Comparison of ENCODE assay signal across 15 cellular contexts in the genomic region with DNA sequence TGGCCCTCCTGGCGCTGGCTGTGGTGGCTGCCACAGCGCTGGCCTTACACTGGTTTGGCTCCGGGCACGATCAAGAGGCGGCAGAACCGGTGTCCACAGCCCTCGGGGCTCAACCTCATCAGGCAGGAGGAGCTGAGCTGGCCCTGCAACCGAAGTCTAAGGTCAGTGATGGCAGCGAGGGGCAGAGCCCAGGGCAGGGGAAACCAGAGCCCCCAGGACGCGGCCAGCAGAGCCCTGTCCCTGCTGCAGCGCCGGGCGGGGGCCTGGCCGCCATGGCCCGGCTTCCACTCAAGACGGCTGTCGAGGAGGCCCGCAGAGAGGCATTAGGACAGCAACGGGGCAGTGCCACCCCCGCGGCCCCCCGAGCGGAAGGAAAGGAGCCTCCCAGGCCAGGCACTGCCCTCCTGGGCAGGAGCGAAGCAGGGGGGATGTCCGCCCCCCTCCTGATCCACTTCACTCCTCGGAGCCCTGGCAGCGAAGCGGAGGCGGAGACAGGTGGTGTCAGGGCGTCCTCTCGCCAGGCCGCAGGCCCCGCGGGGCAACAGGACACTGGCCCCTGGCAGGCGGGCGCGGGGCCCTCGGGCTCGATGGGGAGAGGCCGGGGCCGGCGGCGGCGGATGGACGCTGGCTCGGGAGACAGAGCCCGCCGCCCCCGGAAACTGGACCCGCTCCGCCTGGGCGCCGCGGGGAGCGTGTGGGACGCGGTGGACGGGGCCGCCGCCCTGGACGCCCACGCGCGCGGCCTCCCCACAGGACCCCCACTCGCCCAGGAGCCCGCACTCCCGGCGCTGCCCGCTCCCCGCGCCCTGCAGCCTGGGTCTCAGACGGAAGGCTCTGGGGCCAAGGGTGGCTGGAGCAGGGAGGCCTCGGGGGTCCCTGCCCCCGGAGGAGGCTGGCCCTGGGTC. TPM values are rescaled to one million over a fixed set of nuclear protein-coding genes. Genes with fewer than 3 reads are reported as not detected.
DNase-seq lines count a peak whose midpoint lies in the region; ATAC-seq and TF ChIP-seq lines count a peak whose summit lies in the region.
"Had no signal": no experiment of that assay in that cellular context is flagged by ENCODE, and none has a peak within 500 bp of the region (broad histone marks: within the 10 kb centered on the region; RNA-seq: fewer than 3 reads in every experiment).

No MANE protein-coding gene starts in this region.

- DNase-seq in activated CD4-positive, alpha-beta T cell treated with anti-CD3 and anti-CD28 coated beads, Interleukin-2, amount 10 ng/mL, durations not matched to agents 7 days and 5 days = no peak
- no peak for DNase-seq in activated CD4-positive, alpha-beta T cell treated with anti-CD3 and anti-CD28 coated beads for 48 hours
- DNase-seq in Panc1 (ENCODE audit: low read depth, low spot score) (no peak), endodermal cell (peak; percentile 45), spleen (peak; percentile 84), anterior cingulate cortex (lab: John Stamatoyannopoulos, UW) (no peak), NCI-H1436 (lab: John Stamatoyannopoulos, UW) (no peak)
- DNase-seq: HFFc6, NCI-H2029 treated with DMSO at 0.1 percent for 48 hours, NCI-H748 treated with DMSO at 0.1 percent for 48 hours, RPMI8226 had no signal

- TF ChIP-seq CTCF in Panc1 (IDR thresholded peaks at IDR 0.05) (no peak), endodermal cell (conservative IDR thresholded peaks at IDR 0.05) (no peak), spleen (IDR thresholded peaks at IDR 0.05 in 8 of 11, conservative IDR thresholded peaks at IDR 0.05 in 3 of 11) (no peak)

- H3K4me3 ChIP-seq in Panc1 (ENCODE audit: low read depth in 2 of 2, low read length in 2 of 2) = no peak overlapping the region
- no peak overlapping the region for H3K4me3 ChIP-seq in endodermal cell (ENCODE audit: low read length)
- H3K4me3 ChIP-seq in spleen = no peak overlapping the region

- H3K9ac ChIP-seq in endodermal cell (ENCODE audit: extremely low read depth, low read length, poor library complexity, severe bottlenecking) = no peak overlapping the region

- intact Hi-C loops in Panc1 (cut with micrococcal nuclease; ENCODE audit: unreplicated experiment) (no loop called here), spleen (cut with DNase I; ENCODE audit: low total_unique reads) (no loop called here)

- TF ChIP-seq POLR2A in spleen (IDR thresholded peaks at IDR 0.05) = no peak

- CTCF ChIA-PET in activated CD4-positive, alpha-beta T cell treated with anti-CD3 and anti-CD28 coated beads, Interleukin-2, amount 10 ng/mL, durations not matched to agents 7 days and 5 days (lab: Charles Lee) = interaction anchor here (1.0 to 5.0 kb wide), 6 partner anchors 12 to 29 kb away, joined by 3 to 64 read pairs (median 15); a partner anchor contains a TSS
- CTCF ChIA-PET in Panc1 (lab: Charles Lee) = no interaction called here

- peak overlapping the region; percentile 92 for H3K27ac Mint-ChIP-seq in activated CD4-positive, alpha-beta T cell treated with anti-CD3 and anti-CD28 coated beads, Interleukin-2, amount 10 ng/mL, durations not matched to agents 7 days and 5 days
- H3K27ac Mint-ChIP-seq in endodermal cell = no peak overlapping the region
- H3K27ac Mint-ChIP-seq: HFFc6 had no signal

- peaks cover 14% of the 10 kb centered on the region for H3K4me1 ChIP-seq in Panc1 (ENCODE audit: control insufficient read depth, insufficient read depth, low read length)
- no peaks in the 10 kb centered on the region for H3K4me1 ChIP-seq in endodermal cell (ENCODE audit: control insufficient read depth, insufficient read depth, low read length)
- peaks cover 20 to 93% (median 57%) of the 10 kb centered on the region in 6 donors for H3K4me1 ChIP-seq in spleen

- peaks cover 15% of the 10 kb centered on the region for H3K36me3 Mint-ChIP-seq in activated CD4-positive, alpha-beta T cell treated with anti-CD3 and anti-CD28 coated beads, Interleukin-2, amount 10 ng/mL, durations not matched to agents 7 days and 5 days (ENCODE audit: low read depth)
- no peaks in the 10 kb centered on the region for H3K36me3 Mint-ChIP-seq in endodermal cell (ENCODE audit: low read depth)

- H3K27me3 ChIP-seq in Panc1 (ENCODE audit: control insufficient read depth, insufficient read depth, low read length) (no peaks in the 10 kb centered on the region), endodermal cell (ENCODE audit: control insufficient read depth, insufficient read depth, low read length, poor library complexity, severe bottlenecking) (peaks cover 14% of the 10 kb centered on the region), spleen (replicated peaks in 1 of 7) (peaks cover 0 to 34% (median 14%) of the 10 kb centered on the region in 7 donors)

- H3K4me1 Mint-ChIP-seq in activated CD4-positive, alpha-beta T cell treated with anti-CD3 and anti-CD28 coated beads, Interleukin-2, amount 10 ng/mL, durations not matched to agents 7 days and 5 days = peaks cover 54% of the 10 kb centered on the region
- peaks cover 3% of the 10 kb centered on the region for H3K4me1 Mint-ChIP-seq in endodermal cell

- BruUV-seq in Panc1 (replicated peaks; lab: Mats Ljungman, UMichigan) = no TSS peak

- H3K9me3 Mint-ChIP-seq in activated CD4-positive, alpha-beta T cell treated with anti-CD3 and anti-CD28 coated beads, Interleukin-2, amount 10 ng/mL, durations not matched to agents 7 days and 5 days = no peaks in the 10 kb centered on the region
- no peaks in the 10 kb centered on the region for H3K9me3 Mint-ChIP-seq in endodermal cell
- H3K9me3 Mint-ChIP-seq: HFFc6 had no signal

- in situ Hi-C loops in Panc1 (cut with HindIII; ENCODE audit: low pct_unique_long_range_greater_than_20kb, low sequenced_read_pairs) = no loop called here

- no peak for ATAC-seq in Panc1
- no peak for ATAC-seq in GM21381 (IDR thresholded peaks at IDR 0.05; ENCODE audit: unreplicated experiment)

- H3K4me3 Mint-ChIP-seq in activated CD4-positive, alpha-beta T cell treated with anti-CD3 and anti-CD28 coated beads, Interleukin-2, amount 10 ng/mL, durations not matched to agents 7 days and 5 days = peak overlapping the region; percentile 63
- H3K4me3 Mint-ChIP-seq in endodermal cell = no peak overlapping the region
- H3K4me3 Mint-ChIP-seq: HFFc6 had no signal

- H3K9me3 ChIP-seq in Panc1 (ENCODE audit: control insufficient read depth, insufficient read depth, low read depth, low read length) (no peaks in the 10 kb centered on the region), endodermal cell (ENCODE audit: control insufficient read depth, low read length) (no peaks in the 10 kb centered on the region), spleen (no peaks in the 10 kb centered on the region)

- 95 to 96% methylated on average over 66 to 75 of the region's 76 CpGs for WGBS in endodermal cell (ENCODE audit: insufficient coverage in 1 of 2, insufficient read length in 1 of 2), 2 experiments
- 71 to 88% (median 83%) methylated on average over 41 to 76 of the region's 76 CpGs for WGBS in spleen, 5 donors

- peak overlapping the region; percentile 68; the same call in 1 of the 2 replicates for H3K27ac ChIP-seq in Panc1 (ENCODE audit: low read length)
- H3K27ac ChIP-seq in endodermal cell (ENCODE audit: low read depth, low read length) = no peak overlapping the region
- peak overlapping the region in 2 of 8 donors; percentile 99 for H3K27ac ChIP-seq in spleen

- H3K36me3 ChIP-seq in Panc1 (ENCODE audit: control insufficient read depth, insufficient read depth, low read length) (no peaks in the 10 kb centered on the region), endodermal cell (ENCODE audit: control insufficient read depth, insufficient read depth, low read length) (no peaks in the 10 kb centered on the region), spleen (no peaks in the 10 kb centered on the region)

- H3K27me3 Mint-ChIP-seq in activated CD4-positive, alpha-beta T cell treated with anti-CD3 and anti-CD28 coated beads, Interleukin-2, amount 10 ng/mL, durations not matched to agents 7 days and 5 days = no peaks in the 10 kb centered on the region
- peaks cover 13% of the 10 kb centered on the region for H3K27me3 Mint-ChIP-seq in endodermal cell (ENCODE audit: insufficient read depth)

- POLR2A ChIA-PET in activated CD4-positive, alpha-beta T cell treated with anti-CD3 and anti-CD28 coated beads, Interleukin-2, amount 10 ng/mL, durations not matched to agents 7 days and 5 days (lab: Charles Lee) = interaction anchor here (0.6 to 1.7 kb wide), 4 partner anchors 21 to 74 kb away, joined by 3 to 6 read pairs (median 4); a partner anchor contains a TSS
- POLR2A ChIA-PET in Panc1 (lab: Charles Lee) = no interaction called here

RNA-seq across cellular contexts. Expression of a gene that starts 0.9 kb away (rescaled TPM):
- 10 to 100 TPM; 15.6 to 16.0 TPM for total RNA-seq in activated CD4-positive, alpha-beta T cell treated with anti-CD3 and anti-CD28 coated beads, Interleukin-2, amount 10 ng/mL, durations not matched to agents 7 days and 5 days
- total RNA-seq in Panc1 (2021; ENCODE audit: unreplicated experiment) (1.8 TPM), endodermal cell (not detected), spleen (1 to 10 TPM; 2.6 to 5.0 (median 3.4) TPM)
- polyA plus RNA-seq in Panc1 (2012; ENCODE audit: insufficient read length) = 0.65 TPM
- not detected for polyA plus RNA-seq in endodermal cell (2013, experiment 1 of 2)
- polyA plus RNA-seq in endodermal cell (2013, experiment 2 of 2) = not detected
- polyA plus RNA-seq in spleen = 1 to 10 TPM; 2.6 to 3.8 (median 3.5) TPM
- total RNA-seq: lung microvascular endothelial cell had no signal

RNA-seq across cellular contexts. Expression of a gene that starts 16.1 kb away (rescaled TPM):
- under 1 TPM in 1 of 2 experiments, not detected in 1; 0.87 TPM for total RNA-seq in activated CD4-positive, alpha-beta T cell treated with anti-CD3 and anti-CD28 coated beads, Interleukin-2, amount 10 ng/mL, durations not matched to agents 7 days and 5 days
- total RNA-seq in Panc1 (2021; ENCODE audit: unreplicated experiment) = not detected
- 1.7 TPM for polyA plus RNA-seq in Panc1 (2012; ENCODE audit: insufficient read length)
- under 1 TPM; 0.70 to 0.91 TPM for total RNA-seq in endodermal cell
- not detected for polyA plus RNA-seq in endodermal cell (2013, experiment 1 of 2)
- polyA plus RNA-seq in endodermal cell (2013, experiment 2 of 2) = 0.83 TPM
- total RNA-seq in spleen = 1 to 10 TPM in 1 of 7 donors, not detected in 6; 3.0 TPM
- under 1 TPM in 1 of 3 donors, not detected in 2; 0.50 TPM for polyA plus RNA-seq in spleen
- total RNA-seq: HFFc6, lung microvascular endothelial cell, sciatic nerve had no signal
- polyA plus RNA-seq: AG04450 had no signal

RNA-seq across cellular contexts. Expression of a gene that starts 16.8 kb away (rescaled TPM):
- total RNA-seq in activated CD4-positive, alpha-beta T cell treated with anti-CD3 and anti-CD28 coated beads, Interleukin-2, amount 10 ng/mL, durations not matched to agents 7 days and 5 days = 100 to 1,000 TPM in 1 of 2 experiments, 10 to 100 TPM in 1; 92.2 to 126 TPM
- total RNA-seq in Panc1 (2021; ENCODE audit: unreplicated experiment) (56.0 TPM), endodermal cell (1 to 10 TPM; 1.2 to 2.1 TPM), spleen (100 to 1,000 TPM in 6 of 7 donors, 10 to 100 TPM in 1; 73.7 to 284 (median 152) TPM)
- 99.6 TPM for polyA plus RNA-seq in Panc1 (2012; ENCODE audit: insufficient read length)
- 1.3 TPM for polyA plus RNA-seq in endodermal cell (2013, experiment 1 of 2)
- 1.2 TPM for polyA plus RNA-seq in endodermal cell (2013, experiment 2 of 2)
- 100 to 1,000 TPM in 1 of 3 donors, 10 to 100 TPM in 2; 88.3 to 166 (median 92.3) TPM for polyA plus RNA-seq in spleen

RNA-seq across cellular contexts. Expression of a gene that starts 21.2 kb away (rescaled TPM):
- 10 to 100 TPM in 1 of 2 experiments, 1 to 10 TPM in 1; 2.8 to 10.5 TPM for total RNA-seq in activated CD4-positive, alpha-beta T cell treated with anti-CD3 and anti-CD28 coated beads, Interleukin-2, amount 10 ng/mL, durations not matched to agents 7 days and 5 days
- 14.2 TPM for total RNA-seq in Panc1 (2021; ENCODE audit: unreplicated experiment)
- polyA plus RNA-seq in Panc1 (2012; ENCODE audit: insufficient read length) = 14.0 TPM
- 1 to 10 TPM in 1 of 2 donors, under 1 TPM in 1; 0.89 to 2.3 TPM for total RNA-seq in endodermal cell
- 2.3 TPM for polyA plus RNA-seq in endodermal cell (2013, experiment 1 of 2)
- 0.91 TPM for polyA plus RNA-seq in endodermal cell (2013, experiment 2 of 2)
- total RNA-seq in spleen = 1 to 10 TPM in 6 of 7 donors, not detected in 1; 1.2 to 7.4 (median 5.0) TPM
- polyA plus RNA-seq in spleen = 10 to 100 TPM in 2 of 3 donors, 1 to 10 TPM in 1; 4.4 to 12.7 (median 12.0) TPM

RNA-seq across cellular contexts. Expression of a gene that starts 31.6 kb away (rescaled TPM):
- total RNA-seq in activated CD4-positive, alpha-beta T cell treated with anti-CD3 and anti-CD28 coated beads, Interleukin-2, amount 10 ng/mL, durations not matched to agents 7 days and 5 days = 100 to 1,000 TPM; 107 to 113 TPM
- total RNA-seq in Panc1 (2021; ENCODE audit: unreplicated experiment) (18.4 TPM), endodermal cell (100 to 1,000 TPM in 1 of 2 donors, 10 to 100 TPM in 1; 83.5 to 105 TPM), spleen (10 to 100 TPM; 25.0 to 46.4 (median 31.5) TPM)
- 19.9 TPM for polyA plus RNA-seq in Panc1 (2012; ENCODE audit: insufficient read length)
- 58.2 TPM for polyA plus RNA-seq in endodermal cell (2013, experiment 1 of 2)
- 46.6 TPM for polyA plus RNA-seq in endodermal cell (2013, experiment 2 of 2)
- polyA plus RNA-seq in spleen = 10 to 100 TPM; 23.6 to 55.3 (median 37.0) TPM

Comparison
In these comparisons a context has a peak if more than half of its experiments do, and no peak if none do; other contexts are left out.
1. DNase-seq: peak in endodermal cell (single experiment) and spleen (single experiment); none in activated CD4-positive, alpha-beta T cell treated with anti-CD3 and anti-CD28 coated beads, Interleukin-2, amount 10 ng/mL, durations not matched to agents 7 days and 5 days (single experiment), activated CD4-positive, alpha-beta T cell treated with anti-CD3 and anti-CD28 coated beads for 48 hours (single experiment), Panc1 (single experiment), anterior cingulate cortex (0 of 58) and NCI-H1436 (single experiment).
2. RNA of a gene that starts 16.8 kb away (total RNA-seq): 73.7 to 284 TPM in spleen, 92.2 to 126 TPM in activated CD4-positive, alpha-beta T cell treated with anti-CD3 and anti-CD28 coated beads, Interleukin-2, amount 10 ng/mL, durations not matched to agents 7 days and 5 days and 56.0 TPM in Panc1 (single experiment); 1.2 to 2.1 TPM in endodermal cell; every median in the first group is over 10 times any median in the second.